ENCODE assay signal across 24 cellular contexts in the genomic region with DNA sequence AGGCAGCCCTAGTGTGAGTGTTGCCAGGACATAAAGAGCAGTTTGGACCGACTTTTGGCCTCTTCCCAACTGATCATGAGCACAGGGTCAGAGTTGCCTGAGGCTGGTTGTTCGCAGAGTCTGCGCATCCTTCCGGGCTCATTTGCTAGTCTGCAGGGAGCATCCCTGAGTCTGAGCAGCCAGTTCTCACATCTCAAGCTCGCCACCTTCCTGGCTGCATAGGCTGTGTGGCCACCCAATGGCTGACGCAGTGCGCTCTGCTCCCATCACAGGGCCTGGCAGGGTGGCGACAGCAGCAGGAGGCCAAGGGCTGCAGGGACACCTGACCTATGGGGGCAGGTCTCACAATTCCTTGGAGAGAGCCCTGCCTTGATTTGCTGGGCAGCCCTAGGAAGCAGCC. TPM values are rescaled to one million over a fixed set of nuclear protein-coding genes. Genes with fewer than 3 reads are reported as not detected.
DNase-seq lines count a peak whose midpoint lies in the region; ATAC-seq and TF ChIP-seq lines count a peak whose summit lies in the region.
"Had no signal": no experiment of that assay in that cellular context is flagged by ENCODE, and none has a peak within 500 bp of the region (broad histone marks: within the 10 kb centered on the region; RNA-seq: fewer than 3 reads in every experiment).

No MANE protein-coding gene starts in this region.

- H3K9me3 Mint-ChIP-seq in GM23338, result no peaks in the 10 kb centered on the region
- peaks cover 0 to 4% (median 0%) of the 10 kb centered on the region in 5 experiments for H3K9me3 Mint-ChIP-seq in brain
- H3K9me3 Mint-ChIP-seq in stimulated activated naive CD8-positive, alpha-beta T cell treated with anti-CD3 and anti-CD28 coated beads, Interleukin-15, amount 100 ng/mL, for 72 hours, result no peaks in the 10 kb centered on the region
- H3K9me3 Mint-ChIP-seq: CD8-positive, alpha-beta T cell had no signal

- no peak overlapping the region for H3K9ac ChIP-seq in mesendoderm (ENCODE audit: low read length)
- H3K9ac ChIP-seq: BLaER1 had no signal

- H3K27ac ChIP-seq in GM23338 (ENCODE audit: low read depth) (no peak overlapping the region), mesendoderm (ENCODE audit: low read depth, low read length) (no peak overlapping the region), upper lobe of right lung (no peak overlapping the region)
- H3K27ac ChIP-seq: A549, BLaER1, HL-60, SJCRH30 had no signal

- H2BK15ac ChIP-seq in mesendoderm (replicated peaks; ENCODE audit: low read depth), result no peak overlapping the region

- no peaks in the 10 kb centered on the region for H3K79me1 ChIP-seq in mesendoderm (ENCODE audit: low read length)

- no peak overlapping the region for H3K18ac ChIP-seq in mesendoderm (ENCODE audit: low read length)

- no peak overlapping the region for H3K23ac ChIP-seq in mesendoderm (ENCODE audit: low read length)

- H3K9me3 ChIP-seq in upper lobe of right lung, result no peaks in the 10 kb centered on the region
- H3K9me3 ChIP-seq: SJCRH30 had no signal

- no peak overlapping the region for H3K4ac ChIP-seq in mesendoderm (ENCODE audit: low read depth, low read length)

- H4K5ac ChIP-seq in mesendoderm (ENCODE audit: low read length), result no peak overlapping the region

- H2AFZ ChIP-seq in GM23338, result no peak overlapping the region

- H3K27ac Mint-ChIP-seq in GM23338, result no peak overlapping the region
- H3K27ac Mint-ChIP-seq in brain, result peak overlapping the region in 3 of 5 experiments; percentile 24 to 97 (median 39)
- no peak overlapping the region for H3K27ac Mint-ChIP-seq in stimulated activated naive CD8-positive, alpha-beta T cell treated with anti-CD3 and anti-CD28 coated beads, Interleukin-15, amount 100 ng/mL, for 72 hours
- H3K27ac Mint-ChIP-seq: CD8-positive, alpha-beta T cell; HFFc6 had no signal

- H3K79me2 ChIP-seq in GM23338 (replicated peaks; ENCODE audit: insufficient read depth), result no peaks in the 10 kb centered on the region
- no peaks in the 10 kb centered on the region for H3K79me2 ChIP-seq in mesendoderm (ENCODE audit: control insufficient read depth, insufficient read depth, low read length)

- H3K36me3 ChIP-seq in GM23338 (ENCODE audit: insufficient read depth), result no peaks in the 10 kb centered on the region
- no peaks in the 10 kb centered on the region for H3K36me3 ChIP-seq in mesendoderm (ENCODE audit: control insufficient read depth, insufficient read depth, low read length)
- no peaks in the 10 kb centered on the region for H3K36me3 ChIP-seq in upper lobe of right lung
- H3K36me3 ChIP-seq: BLaER1, SJCRH30 had no signal

- intact Hi-C loops in upper lobe of right lung (cut with DNase I), result no loop called here

- H3K36me3 Mint-ChIP-seq in GM23338 (ENCODE audit: low read depth) (no peaks in the 10 kb centered on the region; the same call in 2 of the 3 replicates), brain (peaks cover 46% of the 10 kb centered on the region)
- H3K36me3 Mint-ChIP-seq: CD8-positive, alpha-beta T cell had no signal

- H3F3A ChIP-seq in GM23338 (replicated peaks; ENCODE audit: low read depth), result peaks cover 5% of the 10 kb centered on the region; the same call in 1 of the 2 replicates

- no peak overlapping the region for H3K4me3 ChIP-seq in GM23338
- no peak overlapping the region for H3K4me3 ChIP-seq in mesendoderm (ENCODE audit: low read length)
- no peak overlapping the region for H3K4me3 ChIP-seq in upper lobe of right lung
- H3K4me3 ChIP-seq: A549, BLaER1, GM12878, SJCRH30 had no signal

- H3K4me2 ChIP-seq in GM23338 (0 out of 2 replicates have a peak overlapping the region, but pooled peaks have one; percentile 12), mesendoderm (ENCODE audit: low read length) (no peak overlapping the region)
- H3K4me2 ChIP-seq: A549, BLaER1 had no signal

- TF ChIP-seq CTCF in GM23338 (conservative IDR thresholded peaks at IDR 0.05; ENCODE audit: low read depth in 2 of 2), result peak in 1 of 2 experiments; percentile 25; a peak in 1 of 4 replicates
- TF ChIP-seq CTCF in brain (conservative IDR thresholded peaks at IDR 0.05), result no peak
- TF ChIP-seq CTCF in upper lobe of right lung (IDR thresholded peaks at IDR 0.05), result no peak

- H3K9me2 ChIP-seq in GM23338 (ENCODE audit: insufficient read depth), result no peaks in the 10 kb centered on the region

- H2BK5ac ChIP-seq in mesendoderm (ENCODE audit: low read length), result no peak overlapping the region

- no peak overlapping the region for H4K8ac ChIP-seq in mesendoderm (ENCODE audit: low read depth, low read length)

- H2AK5ac ChIP-seq in mesendoderm (ENCODE audit: low read length), result no peak overlapping the region

- no peaks in the 10 kb centered on the region for H4K20me1 ChIP-seq in GM23338 (replicated peaks; ENCODE audit: insufficient read depth)

- DNase-seq in GM23338 (ENCODE audit: low spot score) (peak; percentile 37), NCI-H1092 treated with DMSO at 0.1 percent for 48 hours (lab: John Stamatoyannopoulos, UW) (peak; percentile 81), mesendoderm (peak; percentile 38), upper lobe of right lung (no peak), GM19240 (ENCODE audit: insufficient read length, low spot score) (no peak)
- DNase-seq in stimulated activated naive CD8-positive, alpha-beta T cell treated with anti-CD3 and anti-CD28 coated beads, Interleukin-15, amount 100 ng/mL, for 72 hours, result no peak
- DNase-seq: Calu3; CD8-positive, alpha-beta T cell; GOT3; HFFc6; NCI-H1436; NCI-H2029 treated with DMSO at 0.1 percent for 48 hours; NCI-H345; NCI-H526; SJCRH30; SW 1271 had no signal

- H3K27me3 ChIP-seq in GM23338 (ENCODE audit: insufficient read depth) (peaks cover 58% of the 10 kb centered on the region), mesendoderm (ENCODE audit: insufficient read depth, low read length, poor library complexity) (peaks cover 31% of the 10 kb centered on the region), upper lobe of right lung (peaks cover 75% of the 10 kb centered on the region)

- H3K27me3 Mint-ChIP-seq in GM23338 (ENCODE audit: insufficient read depth, low read depth, poor library complexity), result peaks cover 44% of the 10 kb centered on the region
- peaks cover 56% of the 10 kb centered on the region for H3K27me3 Mint-ChIP-seq in brain
- H3K27me3 Mint-ChIP-seq in stimulated activated naive CD8-positive, alpha-beta T cell treated with anti-CD3 and anti-CD28 coated beads, Interleukin-15, amount 100 ng/mL, for 72 hours, result peaks cover 13% of the 10 kb centered on the region

- H3K4me1 ChIP-seq in GM23338 (ENCODE audit: insufficient read depth) (peaks cover 36% of the 10 kb centered on the region), mesendoderm (ENCODE audit: control insufficient read depth, low read depth, low read length) (peaks cover 2% of the 10 kb centered on the region), upper lobe of right lung (no peaks in the 10 kb centered on the region)
- H3K4me1 ChIP-seq: SJCRH30 had no signal

- ATAC-seq in GM23338 (peak; percentile 31), upper lobe of right lung (no peak)
- ATAC-seq in stimulated activated naive CD8-positive, alpha-beta T cell treated with anti-CD3 and anti-CD28 coated beads, Interleukin-15, amount 100 ng/mL, for 72 hours, result no peak
- ATAC-seq: A549; CD8-positive, alpha-beta T cell; GM12878; Panc1 had no signal

- H3K4me1 Mint-ChIP-seq in GM23338, result peaks cover 40% of the 10 kb centered on the region
- H3K4me1 Mint-ChIP-seq in brain, result peaks cover 69% of the 10 kb centered on the region
- H3K4me1 Mint-ChIP-seq in stimulated activated naive CD8-positive, alpha-beta T cell treated with anti-CD3 and anti-CD28 coated beads, Interleukin-15, amount 100 ng/mL, for 72 hours, result peaks cover 20% of the 10 kb centered on the region

- H3K56ac ChIP-seq in mesendoderm (ENCODE audit: low read length), result no peak overlapping the region

- H3K4me3 Mint-ChIP-seq in GM23338 (no peak overlapping the region), brain (peak overlapping the region in 3 of 5 experiments; percentile 26 to 86 (median 28))
- no peak overlapping the region for H3K4me3 Mint-ChIP-seq in stimulated activated naive CD8-positive, alpha-beta T cell treated with anti-CD3 and anti-CD28 coated beads, Interleukin-15, amount 100 ng/mL, for 72 hours
- H3K4me3 Mint-ChIP-seq: CD8-positive, alpha-beta T cell; HFFc6 had no signal

- no peak overlapping the region for H2BK120ac ChIP-seq in mesendoderm (ENCODE audit: low read depth, low read length)

- no CpG with 5 or more reads among the region's 8 CpGs for WGBS in mesendoderm (ENCODE audit: extremely low coverage, insufficient coverage, low lambda C conversion rate)

TF ChIP-seq in GM23338, 12 proteins besides CTCF, POLR2A, EP300 and RAD21 (continues in another document):
- TF ChIP-seq EZH2phosphoT487 (IDR thresholded peaks at IDR 0.05; ENCODE audit: unreplicated experiment) (no peak), ZNF331 (CRISPR knock-in tag; IDR thresholded peaks at IDR 0.05; ENCODE audit: low read depth) (no peak), ZNF114 (CRISPR knock-in tag; IDR thresholded peaks at IDR 0.05) (no peak), EZH2 (IDR thresholded peaks at IDR 0.05; ENCODE audit: low read depth, unreplicated experiment) (no peak), JUNB (IDR thresholded peaks at IDR 0.05; ENCODE audit: unreplicated experiment) (no peak), STAT1 (IDR thresholded peaks at IDR 0.05; ENCODE audit: unreplicated experiment) (no peak)

RNA-seq across cellular contexts. Expression of gene GAD2, which starts 5.0 kb away (rescaled TPM):
- 0.56 and 5.6 TPM in 2 replicates for total RNA-seq in GM23338 (2014; rRNA removed; shearing (Covaris generic))
- polyA plus RNA-seq in GM23338 (2016; fragmentation: Nextera tagmentation; extraction: Ambion mirVana) (0.86 and 1.6 TPM in 2 replicates), brain (ENCODE audit: insufficient read depth, low read depth, low replicate concordance) (87.6 TPM)
- 0.21 TPM for polyA plus RNA-seq in mesendoderm (2013, experiment 1 of 2)
- polyA plus RNA-seq in mesendoderm (2013, experiment 2 of 2), result 0.31 TPM
- not detected for total RNA-seq in upper lobe of right lung
- total RNA-seq: Calu3; CD8-positive, alpha-beta T cell; GM12878; HFFc6; HT1080; M059J; SJCRH30 had no signal
- polyA plus RNA-seq: A549, GM12878 had no signal

Comparison
In these comparisons a context has a peak if more than half of its experiments do, and no peak if none do; other contexts are left out.
1. DNase-seq: peak in GM23338 (single experiment), NCI-H1092 treated with DMSO at 0.1 percent for 48 hours (single experiment) and mesendoderm (single experiment); none in stimulated activated naive CD8-positive, alpha-beta T cell treated with anti-CD3 and anti-CD28 coated beads, Interleukin-15, amount 100 ng/mL, for 72 hours (0 of 2), upper lobe of right lung (single experiment) and GM19240 (single experiment).
2. H3K27ac Mint-ChIP-seq: peak in brain (3 of 5); none in GM23338 (single experiment) and stimulated activated naive CD8-positive, alpha-beta T cell treated with anti-CD3 and anti-CD28 coated beads, Interleukin-15, amount 100 ng/mL, for 72 hours (0 of 2).
3. H3K4me3 Mint-ChIP-seq: peak in brain (3 of 5); none in GM23338 (single experiment) and stimulated activated naive CD8-positive, alpha-beta T cell treated with anti-CD3 and anti-CD28 coated beads, Interleukin-15, amount 100 ng/mL, for 72 hours (0 of 2).